In genomic region chr16:55120408-55120807, GRCh38 we compare ENCODE assay signal across 17 cellular contexts.
DNase-seq lines count a peak whose midpoint lies in the region; ATAC-seq, FAIRE-seq and TF ChIP-seq lines count a peak whose summit lies in the region.
"Had no signal": no experiment of that assay in that cellular context is flagged by ENCODE, and none has a peak within 500 bp of the region (broad histone marks: within the 10 kb centered on the region; RNA-seq: fewer than 3 reads in every experiment).

No MANE protein-coding gene starts in this region.

- H3K9me3 ChIP-seq in keratinocyte (ENCODE audit: control insufficient read depth, low read depth, low read length) (no peaks in the 10 kb centered on the region), esophagus muscularis mucosa (peaks cover 0 to 13% (median 2%) of the 10 kb centered on the region in 4 donors)

- 34% methylated on average over 2 of the region's 2 CpGs for WGBS in esophagus muscularis mucosa

- intact Hi-C loops in esophagus muscularis mucosa (cut with DNase I): no loop called here

- H3K9ac ChIP-seq in keratinocyte (ENCODE audit: control insufficient read depth, extremely low read depth, insufficient read depth, low read length): no peak overlapping the region

- no peaks in the 10 kb centered on the region for H3K4me1 Mint-ChIP-seq in GM23338
- H3K4me1 Mint-ChIP-seq: IgD-negative memory B cell had no signal

- H3K9me3 Mint-ChIP-seq in GM23338: no peaks in the 10 kb centered on the region

- TF ChIP-seq CTCF in GM23338 (conservative IDR thresholded peaks at IDR 0.05; ENCODE audit: low read depth in 2 of 2): peak; percentile 15 to 60; a peak in 3 of 4 replicates
- TF ChIP-seq CTCF in keratinocyte (optimal IDR thresholded peaks at IDR 0.05 in 1 of 3, IDR thresholded peaks at IDR 0.05 in 1 of 3, conservative IDR thresholded peaks at IDR 0.05 in 1 of 3; ENCODE audit: extremely low read depth in 1 of 3, insufficient read depth in 2 of 3, low read length in 3 of 3): peak in 2 of 3 experiments; percentile 22 to 33
- no peak for TF ChIP-seq CTCF in esophagus muscularis mucosa (IDR thresholded peaks at IDR 0.05)

- no peak overlapping the region for H3K4me3 Mint-ChIP-seq in GM23338
- H3K4me3 Mint-ChIP-seq: activated CD8-positive, alpha-beta T cell treated with anti-CD3 and anti-CD28 coated beads, Interleukin-2, amount 10 ng/mL, durations not matched to agents 7 days and 5 days; brain; IgD-negative memory B cell; naive thymus-derived CD8-positive, alpha-beta T cell had no signal

- no peaks in the 10 kb centered on the region for H3K36me3 Mint-ChIP-seq in GM23338 (ENCODE audit: low read depth)
- H3K36me3 Mint-ChIP-seq: brain; IgD-negative memory B cell; naive thymus-derived CD8-positive, alpha-beta T cell had no signal

- DNase-seq in AG20443 (ENCODE audit: low spot score): peak; percentile 48
- DNase-seq in GM23338 (ENCODE audit: low spot score): peak; percentile 27
- peak; percentile 7 for DNase-seq in RPMI8226
- DNase-seq in keratinocyte (ENCODE audit: low read depth, low spot score): no peak
- DNase-seq in midbrain (lab: John Stamatoyannopoulos, UW): no peak
- DNase-seq in stimulated activated CD4-positive, alpha-beta T cell treated with anti-CD3 and anti-CD28 coated beads, Interleukin-4, amount 100 ng/mL, for 24 hours: no peak
- no peak for DNase-seq in DMS53 treated with DMSO at 0.1 percent for 48 hours (lab: John Stamatoyannopoulos, UW; ENCODE audit: unreplicated experiment)
- no peak for DNase-seq in esophagus muscularis mucosa (ENCODE audit: extremely low spot score)
- DNase-seq: activated CD8-positive, alpha-beta T cell treated with anti-CD3 and anti-CD28 coated beads, Interleukin-2, amount 10 ng/mL, durations not matched to agents 7 days and 5 days; activated gamma-delta T cell treated with Interleukin-2 at 50 U/mL for 16 hours; effector CD4-positive, alpha-beta T cell; kidney glomerular epithelial cell; naive thymus-derived CD8-positive, alpha-beta T cell; NCI-H2081; PC-3 had no signal

- TF ChIP-seq POLR2A in esophagus muscularis mucosa (IDR thresholded peaks at IDR 0.05; ENCODE audit: low read depth): no peak

- TF ChIP-seq EP300 in esophagus muscularis mucosa (IDR thresholded peaks at IDR 0.05): no peak

- no peaks in the 10 kb centered on the region for H3K9me1 ChIP-seq in keratinocyte (ENCODE audit: control insufficient read depth, extremely low read depth, insufficient read depth, low read length)

- no peaks in the 10 kb centered on the region for H3K36me3 ChIP-seq in GM23338 (ENCODE audit: insufficient read depth)
- H3K36me3 ChIP-seq in keratinocyte (ENCODE audit: control insufficient read depth in 2 of 2, extremely low read depth in 1 of 2, insufficient read depth in 2 of 2, low read length in 2 of 2): no peaks in the 10 kb centered on the region
- H3K36me3 ChIP-seq in esophagus muscularis mucosa: no peaks in the 10 kb centered on the region

- no peak overlapping the region for H3K27ac ChIP-seq in GM23338 (ENCODE audit: low read depth)
- H3K27ac ChIP-seq in keratinocyte (ENCODE audit: control insufficient read depth, insufficient read depth, low read length): no peak overlapping the region
- no peak overlapping the region for H3K27ac ChIP-seq in esophagus muscularis mucosa (replicated peaks in 1 of 4)

- no peak overlapping the region for H3K27ac Mint-ChIP-seq in GM23338
- H3K27ac Mint-ChIP-seq: activated CD8-positive, alpha-beta T cell treated with anti-CD3 and anti-CD28 coated beads, Interleukin-2, amount 10 ng/mL, durations not matched to agents 7 days and 5 days; IgD-negative memory B cell; naive thymus-derived CD8-positive, alpha-beta T cell had no signal

- H3K4me2 ChIP-seq in GM23338: no peak overlapping the region
- no peak overlapping the region for H3K4me2 ChIP-seq in keratinocyte (ENCODE audit: control insufficient read depth, extremely low read depth, insufficient read depth, low read depth, low read length)

- no peak for FAIRE-seq in keratinocyte (lab: Jason Lieb, UNC)

- no peaks in the 10 kb centered on the region for H3K9me2 ChIP-seq in GM23338 (ENCODE audit: insufficient read depth)

- H3K27me3 Mint-ChIP-seq in GM23338 (ENCODE audit: insufficient read depth, low read depth, poor library complexity): peaks cover 7% of the 10 kb centered on the region

- dilution Hi-C loops in keratinocyte (cut with MboI; ENCODE audit: extremely low pct_ligation_motif_present, low sequenced_read_pairs): no loop called here

- H2AFZ ChIP-seq in GM23338 (no peak overlapping the region), keratinocyte (ENCODE audit: control insufficient read depth, low read length) (no peak overlapping the region)

- H4K20me1 ChIP-seq in GM23338 (replicated peaks; ENCODE audit: insufficient read depth) (no peaks in the 10 kb centered on the region), keratinocyte (ENCODE audit: control insufficient read depth, extremely low read depth, insufficient read depth, low read length) (no peaks in the 10 kb centered on the region)

- H3K79me2 ChIP-seq in GM23338 (replicated peaks; ENCODE audit: insufficient read depth) (no peaks in the 10 kb centered on the region), keratinocyte (ENCODE audit: control insufficient read depth, insufficient read depth, low read length) (no peaks in the 10 kb centered on the region)

- no peak overlapping the region for H3K4me3 ChIP-seq in GM23338
- H3K4me3 ChIP-seq in keratinocyte (ENCODE audit: control insufficient read depth in 2 of 3, extremely low read depth in 1 of 3, insufficient read depth in 2 of 3, low read depth in 1 of 3, low read length in 3 of 3): no peak overlapping the region
- no peak overlapping the region for H3K4me3 ChIP-seq in esophagus muscularis mucosa

- no peaks in the 10 kb centered on the region for H3F3A ChIP-seq in GM23338 (replicated peaks; ENCODE audit: low read depth)

- H3K27me3 ChIP-seq in GM23338 (ENCODE audit: insufficient read depth) (no peaks in the 10 kb centered on the region), keratinocyte (ENCODE audit: control insufficient read depth, extremely low read depth, insufficient read depth, low read length) (no peaks in the 10 kb centered on the region), esophagus muscularis mucosa (peaks cover 0 to 3% (median 0%) of the 10 kb centered on the region in 4 donors)

- peak; percentile 62 for ATAC-seq in GM23338
- ATAC-seq: activated CD8-positive, alpha-beta T cell treated with anti-CD3 and anti-CD28 coated beads, Interleukin-2, amount 10 ng/mL, durations not matched to agents 7 days and 5 days; naive thymus-derived CD8-positive, alpha-beta T cell; PC-3 had no signal

- H3K4me1 ChIP-seq in GM23338 (ENCODE audit: insufficient read depth) (no peaks in the 10 kb centered on the region), keratinocyte (ENCODE audit: control insufficient read depth, extremely low read depth, insufficient read depth, low read length) (no peaks in the 10 kb centered on the region), esophagus muscularis mucosa (peaks cover 0 to 14% (median 5%) of the 10 kb centered on the region in 4 donors)

Comparison
In these comparisons a context has a peak if more than half of its experiments do, and no peak if none do; other contexts are left out.
1. DNase-seq: peak in AG20443 (single experiment), GM23338 (single experiment) and RPMI8226 (single experiment); none in keratinocyte (single experiment), midbrain (single experiment), stimulated activated CD4-positive, alpha-beta T cell treated with anti-CD3 and anti-CD28 coated beads, Interleukin-4, amount 100 ng/mL, for 24 hours (single experiment), DMS53 treated with DMSO at 0.1 percent for 48 hours (single experiment) and esophagus muscularis mucosa (single experiment).
2. CTCF ChIP-seq: peak in GM23338 (2 of 2) and keratinocyte (2 of 3); none in esophagus muscularis mucosa (0 of 3).